17 cellular contexts compared by ENCODE assay signal in the genomic region with DNA sequence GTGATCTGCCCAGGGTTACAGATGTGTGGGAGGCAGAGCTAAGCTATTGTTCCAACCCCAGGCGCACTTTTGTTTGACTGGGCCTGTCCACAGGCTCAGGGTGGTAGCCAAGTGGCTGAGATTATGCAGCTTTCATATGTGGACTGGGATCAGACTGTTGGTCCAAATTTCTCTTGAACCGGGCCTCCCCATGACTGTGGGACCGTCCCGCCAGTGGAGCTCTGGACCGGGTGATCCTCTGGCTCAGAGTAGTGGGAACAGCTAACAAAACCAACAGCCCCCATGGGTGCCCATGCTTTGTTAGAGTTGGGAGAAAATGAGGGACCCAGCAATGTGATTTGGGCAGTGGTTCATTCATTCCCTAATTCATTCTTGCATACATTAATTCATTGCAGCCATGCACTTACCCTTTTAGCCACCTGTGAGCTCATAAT.
DNase-seq lines count a peak whose midpoint lies in the region; ATAC-seq and TF ChIP-seq lines count a peak whose summit lies in the region.
"Had no signal": no experiment of that assay in that cellular context is flagged by ENCODE, and none has a peak within 500 bp of the region (broad histone marks: within the 10 kb centered on the region; RNA-seq: fewer than 3 reads in every experiment).

No MANE protein-coding gene starts in this region.

- TF ChIP-seq CTCF in right atrium auricular region (IDR thresholded peaks at IDR 0.05), result no peak
- no peak for TF ChIP-seq CTCF in left ventricle myocardium inferior (IDR thresholded peaks at IDR 0.05; ENCODE audit: borderline replicate concordance)
- TF ChIP-seq CTCF in spleen (IDR thresholded peaks at IDR 0.05 in 8 of 11, conservative IDR thresholded peaks at IDR 0.05 in 3 of 11), result no peak

- H4K20me1 ChIP-seq in GM23248 (ENCODE audit: insufficient read depth), result no peaks in the 10 kb centered on the region

- H2BK15ac ChIP-seq in mesendoderm (replicated peaks; ENCODE audit: low read depth), result no peak overlapping the region

- DNase-seq in right atrium auricular region (ENCODE audit: low spot score), result peak; percentile 30
- no peak for DNase-seq in left ventricle myocardium inferior
- no peak for DNase-seq in mesendoderm
- peak; percentile 44 for DNase-seq in spleen
- no peak for DNase-seq in NCI-H526 treated with DMSO at 0.1 percent for 48 hours (lab: John Stamatoyannopoulos, UW)
- DNase-seq in ACHN, result no peak
- DNase-seq in GM23248, result no peak
- DNase-seq: AML-193, Caco-2, EL, NCI-H187 treated with DMSO at 0.1 percent for 48 hours, NCI-H2171, NCI-H446, RPMI8226 had no signal

- H3K4ac ChIP-seq in mesendoderm (ENCODE audit: low read depth, low read length), result no peak overlapping the region

- no peak overlapping the region for H3K23ac ChIP-seq in mesendoderm (ENCODE audit: low read length)

- H3K4me1 ChIP-seq in right atrium auricular region (no peaks in the 10 kb centered on the region), left ventricle myocardium inferior (no peaks in the 10 kb centered on the region), mesendoderm (ENCODE audit: control insufficient read depth, low read depth, low read length) (peaks cover 16% of the 10 kb centered on the region), spleen (peaks cover 4 to 42% (median 14%) of the 10 kb centered on the region in 6 donors), GM23248 (ENCODE audit: insufficient read depth) (peaks cover 20% of the 10 kb centered on the region)
- H3K4me1 ChIP-seq: Caco-2 had no signal

- no peak for ATAC-seq in GM21528 (IDR thresholded peaks at IDR 0.05; ENCODE audit: low FRiP score, unreplicated experiment)
- ATAC-seq: HCT116 had no signal

- H2AK5ac ChIP-seq in mesendoderm (ENCODE audit: low read length), result no peak overlapping the region

- H3K36me3 ChIP-seq in right atrium auricular region (no peaks in the 10 kb centered on the region), left ventricle myocardium inferior (no peaks in the 10 kb centered on the region), mesendoderm (ENCODE audit: control insufficient read depth, insufficient read depth, low read length) (no peaks in the 10 kb centered on the region), spleen (no peaks in the 10 kb centered on the region), GM23248 (ENCODE audit: low read depth) (no peaks in the 10 kb centered on the region)

- H3K56ac ChIP-seq in mesendoderm (ENCODE audit: low read length), result peak overlapping the region; percentile 68

- no CpG with 5 or more reads among the region's 5 CpGs for WGBS in mesendoderm (ENCODE audit: extremely low coverage, insufficient coverage, low lambda C conversion rate)
- WGBS in spleen, 5 donors, result 79 to 92% (median 88%) methylated on average over 5 of the region's 5 CpGs
- 77 to 79% methylated on average over 5 of the region's 5 CpGs for WGBS in GM23248 (ENCODE audit: low coverage in 1 of 2, low lambda C conversion rate in 2 of 2, missing lambda C conversion rate in 2 of 2), 2 experiments

- no peak overlapping the region for H4K5ac ChIP-seq in mesendoderm (ENCODE audit: low read length)

- H2BK5ac ChIP-seq in mesendoderm (ENCODE audit: low read length), result no peak overlapping the region

- TF ChIP-seq POLR2A in spleen (IDR thresholded peaks at IDR 0.05), result no peak

- no peaks in the 10 kb centered on the region for H3K9me2 ChIP-seq in GM23248 (ENCODE audit: insufficient read depth)

- no peaks in the 10 kb centered on the region for H3K79me1 ChIP-seq in mesendoderm (ENCODE audit: low read length)

- H3K27ac ChIP-seq in right atrium auricular region (no peak overlapping the region), left ventricle myocardium inferior (replicated peaks) (no peak overlapping the region), mesendoderm (ENCODE audit: low read depth, low read length) (no peak overlapping the region), spleen (no peak overlapping the region), GM23248 (no peak overlapping the region)
- H3K27ac ChIP-seq: HL-60 had no signal

- H3F3A ChIP-seq in GM23248 (ENCODE audit: insufficient read depth), result peaks cover 6% of the 10 kb centered on the region; the same call in 1 of the 2 replicates

- no peak overlapping the region for H4K8ac ChIP-seq in mesendoderm (ENCODE audit: low read depth, low read length)

- H2AFZ ChIP-seq in GM23248, result no peak overlapping the region

- H3K9me3 ChIP-seq in right atrium auricular region (no peaks in the 10 kb centered on the region), left ventricle myocardium inferior (replicated peaks) (no peaks in the 10 kb centered on the region), spleen (no peaks in the 10 kb centered on the region), GM23248 (ENCODE audit: low read depth) (no peaks in the 10 kb centered on the region)
- H3K9me3 ChIP-seq: Caco-2 had no signal

- no peak overlapping the region for H3K9ac ChIP-seq in mesendoderm (ENCODE audit: low read length)
- no peak overlapping the region for H3K9ac ChIP-seq in GM23248

- no peak overlapping the region for H2BK120ac ChIP-seq in mesendoderm (ENCODE audit: low read depth, low read length)

- H3K18ac ChIP-seq in mesendoderm (ENCODE audit: low read length), result no peak overlapping the region

- H3K79me2 ChIP-seq in mesendoderm (ENCODE audit: control insufficient read depth, insufficient read depth, low read length), result no peaks in the 10 kb centered on the region
- H3K79me2 ChIP-seq in GM23248 (ENCODE audit: insufficient read depth), result no peaks in the 10 kb centered on the region

- intact Hi-C loops in left ventricle myocardium inferior (cut with micrococcal nuclease), result no loop called here
- intact Hi-C loops in spleen (cut with DNase I; ENCODE audit: low total_unique reads), result no loop called here

- in situ Hi-C loops in ACHN (cut with HindIII; ENCODE audit: low pct_ligation_motif_present, low pct_unique_long_range_greater_than_20kb, low sequenced_read_pairs) (no loop called here), GM23248 (cut with MboI) (no loop called here)

- H3K4me2 ChIP-seq in mesendoderm (ENCODE audit: low read length) (no peak overlapping the region), GM23248 (ENCODE audit: unreplicated experiment) (no peak overlapping the region)

- H3K4me3 ChIP-seq in right atrium auricular region (no peak overlapping the region), left ventricle myocardium inferior (no peak overlapping the region), mesendoderm (ENCODE audit: low read length) (no peak overlapping the region), spleen (no peak overlapping the region), GM23248 (no peak overlapping the region)

- H3K27me3 ChIP-seq in right atrium auricular region (no peaks in the 10 kb centered on the region), left ventricle myocardium inferior (ENCODE audit: low read depth) (no peaks in the 10 kb centered on the region), mesendoderm (ENCODE audit: insufficient read depth, low read length, poor library complexity) (no peaks in the 10 kb centered on the region), spleen (replicated peaks in 1 of 7) (no peaks in the 10 kb centered on the region), GM23248 (replicated peaks; ENCODE audit: insufficient read depth) (no peaks in the 10 kb centered on the region)

Comparison
In these comparisons a context has a peak if more than half of its experiments do, and no peak if none do; other contexts are left out.
1. DNase-seq: peak in right atrium auricular region (single experiment) and spleen (single experiment); none in left ventricle myocardium inferior (single experiment), mesendoderm (single experiment), NCI-H526 treated with DMSO at 0.1 percent for 48 hours (single experiment), ACHN (single experiment) and GM23248 (single experiment).